ENCODE assay signal across 25 cellular contexts in genomic region chr16:4190086-4190485, GRCh38. TPM values are rescaled to one million over a fixed set of nuclear protein-coding genes. Genes with fewer than 3 reads are reported as not detected.
DNase-seq lines count a peak whose midpoint lies in the region; ATAC-seq, FAIRE-seq and TF ChIP-seq lines count a peak whose summit lies in the region.
"Had no signal": no experiment of that assay in that cellular context is flagged by ENCODE, and none has a peak within 500 bp of the region (broad histone marks: within the 10 kb centered on the region; RNA-seq: fewer than 3 reads in every experiment).

No MANE protein-coding gene starts in this region.

- H2AFZ ChIP-seq in HepG2 (ENCODE audit: low read length) (no peak overlapping the region), neural progenitor cell (replicated peaks) (peak overlapping the region; percentile 23)

- H3K4me3 ChIP-seq in HepG2 (replicated peaks in 1 of 3; ENCODE audit: insufficient read depth in 1 of 3, low read depth in 2 of 3, low read length in 3 of 3) = no peak overlapping the region
- no peak overlapping the region for H3K4me3 ChIP-seq in right lobe of liver
- no peak overlapping the region for H3K4me3 ChIP-seq in heart left ventricle
- H3K4me3 ChIP-seq in neural progenitor cell = no peak overlapping the region
- H3K4me3 ChIP-seq: GM23338, HAP-1, SK-N-MC had no signal

- no peaks in the 10 kb centered on the region for H3K79me2 ChIP-seq in HepG2 (ENCODE audit: insufficient read depth, low read length)
- no peaks in the 10 kb centered on the region for H3K79me2 ChIP-seq in neural progenitor cell (ENCODE audit: low read depth)

- TF ChIP-seq RAD21 in HepG2 (CRISPR knock-in tag; IDR thresholded peaks at IDR 0.05) = no peak

- TF ChIP-seq POLR2A in HepG2 (IDR thresholded peaks at IDR 0.05; ENCODE audit: insufficient read depth in 1 of 2, low read depth in 2 of 2, low read length in 2 of 2) (no peak), right lobe of liver (IDR thresholded peaks at IDR 0.05) (no peak), heart left ventricle (IDR thresholded peaks at IDR 0.05) (no peak)

- intact Hi-C loops in HepG2 (cut with micrococcal nuclease; ENCODE audit: unreplicated experiment) (no loop called here), right lobe of liver (cut with DNase I) (loop anchor here in 1 of 2 donors (10.0 kb wide), 1 partner anchor 55 kb away; the partner anchor contains the start of gene SRL), heart left ventricle (cut with DNase I) (loop anchor here in 4 of 10 donors (5.0 to 10.0 kb wide), 4 partner anchors 67 to 208 kb away; no protein-coding TSS in a partner anchor)

- H3K27ac ChIP-seq in HepG2 (ENCODE audit: extremely low read length, insufficient read depth, low read length) (no peak overlapping the region), right lobe of liver (no peak overlapping the region), heart left ventricle (peak overlapping the region in 7 of 12 donors; percentile 1 to 40 (median 28)), neural progenitor cell (no peak overlapping the region)
- H3K27ac ChIP-seq: RWPE1, SK-N-MC had no signal

- H3K9ac ChIP-seq in HepG2 (ENCODE audit: insufficient read depth, low read depth, low read length) (no peak overlapping the region), neural progenitor cell (no peak overlapping the region)

- no peaks in the 10 kb centered on the region for H3K9me3 Mint-ChIP-seq in neural progenitor cell
- H3K9me3 Mint-ChIP-seq: CD4-positive, alpha-beta memory T cell; HFFc6 had no signal

- in situ Hi-C loops in HepG2 (cut with HindIII; ENCODE audit: extremely low pct_ligation_motif_present, low pct_unique_long_range_greater_than_20kb) = no loop called here

- CTCF ChIA-PET in HepG2 (lab: Yijun Ruan, JAX; ENCODE audit: low intra/inter-chr PET ratio, low total read pairs) = no interaction called here

- peaks cover 6% of the 10 kb centered on the region for H3K27me3 Mint-ChIP-seq in neural progenitor cell (ENCODE audit: insufficient read depth, low read depth)
- H3K27me3 Mint-ChIP-seq: CD4-positive, alpha-beta memory T cell had no signal

- H3F3A ChIP-seq in neural progenitor cell (ENCODE audit: low read depth) = peaks cover 4% of the 10 kb centered on the region

- H3K36me3 ChIP-seq in HepG2 (replicated peaks in 1 of 2; ENCODE audit: control insufficient read depth in 1 of 2, insufficient read depth in 2 of 2, low read length in 2 of 2) (no peaks in the 10 kb centered on the region), right lobe of liver (no peaks in the 10 kb centered on the region), heart left ventricle (peaks cover 0 to 55% (median 10%) of the 10 kb centered on the region in 9 donors), neural progenitor cell (no peaks in the 10 kb centered on the region)
- H3K36me3 ChIP-seq: HAP-1 had no signal

- POLR2A ChIA-PET in HepG2 (lab: Yijun Ruan, JAX) = no interaction called here

- BruUV-seq in HepG2 (replicated peaks; lab: Mats Ljungman, UMichigan) = no TSS peak

- FAIRE-seq in HepG2 (lab: Jason Lieb, UNC) = no peak
- FAIRE-seq: A204.1, GM18507 had no signal

- H3K4me2 ChIP-seq in HepG2 (ENCODE audit: low read depth, low read length) (no peak overlapping the region), neural progenitor cell (no peak overlapping the region)
- H3K4me2 ChIP-seq: GM23338 had no signal

- TF ChIP-seq EP300 in HepG2 (IDR thresholded peaks at IDR 0.05; ENCODE audit: low read depth in 2 of 2, low read length in 2 of 2) = no peak
- TF ChIP-seq EP300 in HepG2 (CRISPR knock-in tag; IDR thresholded peaks at IDR 0.05; ENCODE audit: borderline replicate concordance) = no peak

- H3K27me3 ChIP-seq in HepG2 (ENCODE audit: control insufficient read depth in 1 of 2, insufficient read depth in 2 of 2, low read length in 2 of 2) (peaks cover 8 to 38% of the 10 kb centered on the region in 2 experiments; a peak in 4 of 5 replicates), right lobe of liver (no peaks in the 10 kb centered on the region), heart left ventricle (peaks cover 0 to 12% (median 0%) of the 10 kb centered on the region in 9 donors), neural progenitor cell (peaks cover 3% of the 10 kb centered on the region)

- H3K36me3 Mint-ChIP-seq in neural progenitor cell = no peaks in the 10 kb centered on the region
- H3K36me3 Mint-ChIP-seq: CD4-positive, alpha-beta memory T cell had no signal

- no peaks in the 10 kb centered on the region for H3K9me3 ChIP-seq in HepG2 (ENCODE audit: low read length)
- H3K9me3 ChIP-seq in right lobe of liver = no peaks in the 10 kb centered on the region
- no peaks in the 10 kb centered on the region for H3K9me3 ChIP-seq in heart left ventricle
- H3K9me3 ChIP-seq in neural progenitor cell (ENCODE audit: low read depth) = no peaks in the 10 kb centered on the region
- H3K9me3 ChIP-seq: HAP-1 had no signal

- TF ChIP-seq CTCF in HepG2 (CRISPR knock-in tag; IDR thresholded peaks at IDR 0.05) (no peak), right lobe of liver (IDR thresholded peaks at IDR 0.05) (no peak), heart left ventricle (IDR thresholded peaks at IDR 0.05) (no peak), neural progenitor cell (IDR thresholded peaks at IDR 0.05) (no peak)

- H3K4me1 ChIP-seq in HepG2 (ENCODE audit: insufficient read depth, low read length) (no peaks in the 10 kb centered on the region), right lobe of liver (no peaks in the 10 kb centered on the region), heart left ventricle (peaks cover 0 to 23% (median 7%) of the 10 kb centered on the region in 12 donors), neural progenitor cell (peaks cover 5% of the 10 kb centered on the region)
- H3K4me1 ChIP-seq: HAP-1 had no signal

- H3K4me1 Mint-ChIP-seq in neural progenitor cell = peaks cover 14% of the 10 kb centered on the region
- H3K4me1 Mint-ChIP-seq: CD4-positive, alpha-beta memory T cell had no signal

- DNase-seq in HepG2 (ENCODE audit: low spot score) (no peak), right lobe of liver (no peak), heart left ventricle (peak in 2 of 5 donors; percentile 20 to 36), neural progenitor cell (ENCODE audit: low spot score) (no peak), NCI-H69 (lab: John Stamatoyannopoulos, UW) (no peak), HuH-7 (ENCODE audit: low spot score) (no peak)
- DNase-seq: C1 segment of cervical spinal cord; CD4-positive, alpha-beta memory T cell; DMS53; HFFc6; NCI-H1092; NCI-H1436; NCI-H187; NCI-H2081 treated with DMSO at 0.1 percent for 48 hours; NCI-H524; SIG-M5; SW 1271 had no signal

- H4K20me1 ChIP-seq in HepG2 (ENCODE audit: insufficient read depth, low read length) (no peaks in the 10 kb centered on the region), neural progenitor cell (ENCODE audit: low read depth) (no peaks in the 10 kb centered on the region)

- H3K27ac Mint-ChIP-seq in neural progenitor cell = no peak overlapping the region
- H3K27ac Mint-ChIP-seq: CD4-positive, alpha-beta memory T cell; GM23338; HFFc6 had no signal

- no peak overlapping the region for H3K4me3 Mint-ChIP-seq in neural progenitor cell
- H3K4me3 Mint-ChIP-seq: CD4-positive, alpha-beta memory T cell; GM23338; HFFc6 had no signal

- 10% methylated on average over 4 of the region's 9 CpGs for WGBS in HepG2 (ENCODE audit: low lambda C conversion rate)
- WGBS in right lobe of liver (ENCODE audit: insufficient coverage, low coverage, low lambda C conversion rate, missing lambda C conversion rate) = 69% methylated on average over 8 of the region's 9 CpGs
- whole genome bisulfite sequencing in heart left ventricle, 4 donors = 36 to 47% (median 42%) methylated on average over 7 to 9 of the region's 9 CpGs

- peak; percentile 59 for ATAC-seq in HepG2
- no peak for ATAC-seq in right lobe of liver
- peak; percentile 27 to 69 (median 41) for ATAC-seq in heart left ventricle
- no peak for ATAC-seq in HG03520 (IDR thresholded peaks at IDR 0.05; ENCODE audit: unreplicated experiment)
- ATAC-seq: GM23338 had no signal

TF ChIP-seq in HepG2, 621 proteins besides CTCF, POLR2A, EP300 and RAD21:
- TF ChIP-seq ZNF788 (CRISPR knock-in tag; IDR thresholded peaks at IDR 0.05; ENCODE audit: borderline replicate concordance) (no peak), ZNF468 (CRISPR knock-in tag; IDR thresholded peaks at IDR 0.05) (no peak), ZMYM2 (CRISPR knock-in tag; IDR thresholded peaks at IDR 0.05) (no peak), NFE2 (CRISPR knock-in tag; IDR thresholded peaks at IDR 0.05) (no peak)

RNA-seq across cellular contexts. Expression of gene SRL, which starts 51.8 kb away (rescaled TPM):
- not detected in 2 replicates for total RNA-seq in HepG2 (2016; rRNA removed; fragmentation: Illumina TruSeq; extraction: Trizol)
- not detected in 2 replicates for total RNA-seq in HepG2 (2016; cell fraction: cytosol; rRNA removed; fragmentation: Illumina TruSeq; extraction: Trizol; ENCODE audit: low read depth)
- 0.02 TPM in 1 of 2 replicates, not detected in the other for total RNA-seq in HepG2 (2016; cell fraction: insoluble cytoplasmic fraction; rRNA removed; fragmentation: Illumina TruSeq; extraction: Trizol)
- total RNA-seq in HepG2 (2016; cell fraction: membrane; rRNA removed; fragmentation: Illumina TruSeq; extraction: Trizol) = not detected in 2 replicates
- total RNA-seq in HepG2 (2016; cell fraction: nucleus; rRNA removed; fragmentation: Illumina TruSeq; extraction: Trizol) = not detected in 2 replicates
- polyA plus RNA-seq in HepG2 (2011; rRNA removed) = 0.04 and 0.05 TPM in 2 replicates
- 0.04 and 0.05 TPM in 2 replicates for polyA plus RNA-seq in HepG2 (2011; cell fraction: cytosol; rRNA removed)
- polyA plus RNA-seq in HepG2 (2011; cell fraction: nucleus; rRNA removed) = 0.03 and 0.05 TPM in 2 replicates
- polyA plus RNA-seq in HepG2 (2012) = 0.05 and 0.16 TPM in 2 replicates
- polyA plus RNA-seq in HepG2 (2016; cell fraction: cytosol; fragmentation: Illumina TruSeq; extraction: Trizol; ENCODE audit: low read depth) = not detected in 2 replicates
- polyA plus RNA-seq in HepG2 (2016; cell fraction: insoluble cytoplasmic fraction; fragmentation: Illumina TruSeq; extraction: Trizol; ENCODE audit: low read depth) = not detected in 2 replicates
- not detected in 2 replicates for polyA plus RNA-seq in HepG2 (2016; cell fraction: membrane; fragmentation: Illumina TruSeq; extraction: Trizol; ENCODE audit: low read depth)
- polyA plus RNA-seq in HepG2 (2016; cell fraction: nucleus; fragmentation: Illumina TruSeq; extraction: Trizol; ENCODE audit: insufficient read depth, low read depth) = not detected in 2 replicates
- polyA minus RNA-seq in HepG2 (2011; rRNA and poly(A)+ RNA removed; ENCODE audit: low replicate concordance) = 0.08 TPM in 1 of 2 replicates, not detected in the other
- polyA minus RNA-seq in HepG2 (2011; cell fraction: cytosol; rRNA and poly(A)+ RNA removed) = not detected in 2 replicates
- not detected in 2 replicates for polyA minus RNA-seq in HepG2 (2011; cell fraction: nucleus; rRNA and poly(A)+ RNA removed)
- total RNA-seq in right lobe of liver = under 1 TPM; 0.18 to 0.62 (median 0.28) TPM
- 100 to 1,000 TPM; 372 to 760 (median 534) TPM for total RNA-seq in heart left ventricle
- polyA plus RNA-seq in heart left ventricle = 100 to 1,000 TPM; 218 to 394 TPM
- 0.06 and 0.22 TPM in 2 replicates for total RNA-seq in neural progenitor cell (ENCODE audit: low replicate concordance)
- total RNA-seq: CD4-positive, alpha-beta memory T cell; Daoy; GM23338; HFFc6 had no signal
- polyA plus RNA-seq: CD4-positive, alpha-beta memory T cell; GM23338 had no signal

Comparison
In these comparisons a context has a peak if more than half of its experiments do, and no peak if none do; other contexts are left out.
1. ATAC-seq: peak in HepG2 (single experiment) and heart left ventricle (4 of 4); none in right lobe of liver (0 of 4) and HG03520 (single experiment).
2. H3K27ac ChIP-seq: peak in heart left ventricle (7 of 12); none in HepG2 (single experiment), right lobe of liver (0 of 3) and neural progenitor cell (single experiment).
3. RNA of gene SRL, which starts 51.8 kb away (total RNA-seq): 372 to 760 TPM in heart left ventricle; 0.18 to 0.62 TPM in right lobe of liver, 0.06 to 0.22 TPM in neural progenitor cell and 0.02 TPM in HepG2; every median in the first group is over 100 times any median in the second.